10 cellular contexts compared by ENCODE assay signal in the genomic region with DNA sequence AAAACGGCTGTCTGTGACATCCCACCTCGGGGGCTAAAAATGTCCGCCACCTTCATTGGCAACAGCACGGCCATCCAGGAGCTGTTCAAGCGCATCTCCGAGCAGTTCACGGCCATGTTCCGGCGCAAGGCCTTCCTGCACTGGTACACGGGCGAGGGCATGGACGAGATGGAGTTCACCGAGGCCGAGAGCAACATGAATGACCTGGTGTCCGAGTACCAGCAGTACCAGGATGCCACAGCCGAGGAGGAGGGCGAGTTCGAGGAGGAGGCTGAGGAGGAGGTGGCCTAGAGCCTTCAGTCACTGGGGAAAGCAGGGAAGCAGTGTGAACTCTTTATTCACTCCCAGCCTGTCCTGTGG. TPM values are rescaled to one million over a fixed set of nuclear protein-coding genes. Genes with fewer than 3 reads are reported as not detected.
DNase-seq lines count a peak whose midpoint lies in the region; ATAC-seq, FAIRE-seq and TF ChIP-seq lines count a peak whose summit lies in the region.
"Not testable (repeated sequence)": the region's sequence is repeated elsewhere in the genome, so short reads cannot be mapped to it uniquely, and the experiment has no call there.
"Had no signal": no experiment of that assay in that cellular context is flagged by ENCODE, and none has a peak within 500 bp of the region (broad histone marks: within the 10 kb centered on the region; RNA-seq: fewer than 3 reads in every experiment).

No MANE protein-coding gene starts in this region.

- H3K27ac ChIP-seq in BLaER1 treated with 17β-estradiol and CSF1 and Interleukin-3, amounts not matched to agents 10 nM and 100 nM; IMR-90 (ENCODE audit: insufficient read depth, low read length); K562 (ENCODE audit: extremely low read depth, low read depth, low read length); hepatocyte: not testable (repeated sequence)

- peaks cover 53% of the 10 kb centered on the region for H3K79me2 ChIP-seq in K562 (ENCODE audit: control insufficient read depth, insufficient read depth, low read length)
- H3K79me2 ChIP-seq in hepatocyte = peaks cover 45% of the 10 kb centered on the region

- H3K36me3 Mint-ChIP-seq in activated CD4-positive, alpha-beta T cell treated with anti-CD3 and anti-CD28 coated beads, Interleukin-2, amount 10 ng/mL, durations not matched to agents 7 days and 5 days (ENCODE audit: low read depth) = peaks cover 24% of the 10 kb centered on the region

- 85% methylated on average over 3 of the region's 18 CpGs; no CpG with 5 or more reads in 1 of the 2 experiments for WGBS in IMR-90 (ENCODE audit: extremely low coverage in 2 of 2, insufficient read length in 1 of 2), 2 experiments
- 89% methylated on average over 9 of the region's 18 CpGs for WGBS in K562 (ENCODE audit: insufficient coverage, low coverage, missing lambda C conversion rate)
- WGBS in hepatocyte (ENCODE audit: low lambda C conversion rate, missing lambda C conversion rate) = 96% methylated on average over 18 of the region's 18 CpGs

- peak overlapping the region; percentile 64; the same call in 1 of the 2 replicates for H3K23ac ChIP-seq in IMR-90 (ENCODE audit: low read depth, low read length)

- not testable (repeated sequence) for BruUV-seq in IMR-90 (replicated peaks; lab: Mats Ljungman, UMichigan)
- BruUV-seq in K562 (replicated peaks; lab: Mats Ljungman, UMichigan) = TSS peak; percentile 71

- not testable (repeated sequence) for H3K4ac ChIP-seq in IMR-90 (ENCODE audit: low read depth, low read length)

- CTCF ChIA-PET in IMR-90 (lab: Yijun Ruan, JAX); K562 (lab: Yijun Ruan, JAX; ENCODE audit: low intra/inter-chr PET ratio): not testable (repeated sequence)
- CTCF ChIA-PET in activated CD4-positive, alpha-beta T cell treated with anti-CD3 and anti-CD28 coated beads, Interleukin-2, amount 10 ng/mL, durations not matched to agents 7 days and 5 days (lab: Charles Lee) = interaction anchor here (1.0 to 4.6 kb wide), 3 partner anchors 11 to 48 kb away, joined by 3 to 19 read pairs (median 5); partner anchors contain the start of gene NELFB

- H2AFZ ChIP-seq in IMR-90 (replicated peaks; ENCODE audit: low read length, poor library complexity); K562 (ENCODE audit: low read depth, low read length); hepatocyte: not testable (repeated sequence)

- H3K9me2 ChIP-seq in hepatocyte (replicated peaks; ENCODE audit: insufficient read depth) = not testable (repeated sequence)

- dilution Hi-C loops in IMR-90 (cut with HindIII; ENCODE audit: low sequenced_read_pairs, unreplicated experiment) = not testable (repeated sequence)

- H2AK9ac ChIP-seq in IMR-90 (replicated peaks; ENCODE audit: low read depth, low read length, poor library complexity) = peak overlapping the region; percentile 81

- H3K9me3 ChIP-seq in BLaER1 treated with 17β-estradiol and CSF1 and Interleukin-3, amounts not matched to agents 10 nM and 100 nM (replicated peaks in 1 of 11); IMR-90 (ENCODE audit: control insufficient read depth, insufficient read depth, low read length); K562 (replicated peaks; ENCODE audit: control insufficient read depth, insufficient read depth, low read depth, low read length); hepatocyte (ENCODE audit: low read depth); skeletal muscle satellite cell (replicated peaks; ENCODE audit: low read length): not testable (repeated sequence)

- not testable (repeated sequence) for H4K91ac ChIP-seq in IMR-90 (ENCODE audit: insufficient read depth, low read depth, low read length)

- FAIRE-seq in K562 (lab: Jason Lieb, UNC) = peak; percentile 29

- not testable (repeated sequence) for TF ChIP-seq RAD21 in IMR-90 (IDR thresholded peaks at IDR 0.05; ENCODE audit: low read length); K562 (CRISPR knock-in tag; conservative IDR thresholded peaks at IDR 0.05 in 1 of 2, IDR thresholded peaks at IDR 0.05 in 1 of 2)

- H4K5ac ChIP-seq in IMR-90 (ENCODE audit: low read depth, low read length) = not testable (repeated sequence)

- not testable (repeated sequence) for H2BK20ac ChIP-seq in IMR-90 (ENCODE audit: low read depth, low read length)

- in situ Hi-C loops in IMR-90 (cut with MboI; ENCODE audit: low sequenced_read_pairs) = not testable (repeated sequence)
- in situ Hi-C loops in K562 (cut with MboI) = loop anchor here (25.0 kb wide), 1 partner anchor 456 kb away; the partner anchor contains the start of genes CCDC183 and TMEM141

- peaks cover 8 to 37% of the 10 kb centered on the region in 2 experiments; a peak in 3 of 4 replicates for H3K79me1 ChIP-seq in IMR-90 (ENCODE audit: low read depth in 1 of 2, low read length in 2 of 2)

- not testable (repeated sequence) for H2BK15ac ChIP-seq in IMR-90 (ENCODE audit: low read depth, low read length)

- H4K8ac ChIP-seq in IMR-90 (ENCODE audit: low read depth in 2 of 2, low read length in 2 of 2) = not testable (repeated sequence)

- not testable (repeated sequence) for H3K27me3 Mint-ChIP-seq in activated CD4-positive, alpha-beta T cell treated with anti-CD3 and anti-CD28 coated beads, Interleukin-2, amount 10 ng/mL, durations not matched to agents 7 days and 5 days

- not testable (repeated sequence) for H2BK5ac ChIP-seq in IMR-90 (ENCODE audit: low read depth, low read length, poor library complexity, severe bottlenecking)

- DNase-seq in IMR-90; activated CD4-positive, alpha-beta T cell treated with anti-CD3 and anti-CD28 coated beads, Interleukin-2, amount 10 ng/mL, durations not matched to agents 7 days and 5 days; K562 (ENCODE audit: extremely low read depth in 1 of 4, low spot score in 3 of 4); hepatocyte (ENCODE audit: low spot score): not testable (repeated sequence)

- not testable (repeated sequence) for H3K9me1 ChIP-seq in IMR-90 (ENCODE audit: insufficient read depth, low read length); K562 (ENCODE audit: control insufficient read depth, insufficient read depth, low read length)

- not testable (repeated sequence) for TF ChIP-seq CTCF in IMR-90 (conservative IDR thresholded peaks at IDR 0.05; ENCODE audit: low read depth, low read length); K562 (IDR thresholded peaks at IDR 0.05 in 2 of 3, conservative IDR thresholded peaks at IDR 0.05 in 1 of 3; ENCODE audit: insufficient read depth in 2 of 3, low read depth in 1 of 3, low read length in 3 of 3); hepatocyte (IDR thresholded peaks at IDR 0.05; ENCODE audit: poor library complexity)

- TF ChIP-seq POLR2A in IMR-90 (IDR thresholded peaks at IDR 0.05; ENCODE audit: low read depth, low read length); K562 (conservative IDR thresholded peaks at IDR 0.05): not testable (repeated sequence)

- H3K4me1 Mint-ChIP-seq in activated CD4-positive, alpha-beta T cell treated with anti-CD3 and anti-CD28 coated beads, Interleukin-2, amount 10 ng/mL, durations not matched to agents 7 days and 5 days = peaks cover 31% of the 10 kb centered on the region

- H3K56ac ChIP-seq in IMR-90 (ENCODE audit: extremely low read depth, insufficient read depth, low read length) = not testable (repeated sequence)

- H3K27ac Mint-ChIP-seq in activated CD4-positive, alpha-beta T cell treated with anti-CD3 and anti-CD28 coated beads, Interleukin-2, amount 10 ng/mL, durations not matched to agents 7 days and 5 days = not testable (repeated sequence)

- H2BK120ac ChIP-seq in IMR-90 (ENCODE audit: low read depth, low read length) = not testable (repeated sequence)

- not testable (repeated sequence) for H3K14ac ChIP-seq in IMR-90 (replicated peaks; ENCODE audit: low read depth, low read length)

- H3K27me3 ChIP-seq in BLaER1 treated with 17β-estradiol and CSF1 and Interleukin-3, amounts not matched to agents 10 nM and 100 nM; IMR-90 (ENCODE audit: control insufficient read depth, insufficient read depth, low read length); K562 (ENCODE audit: control insufficient read depth in 2 of 2, insufficient read depth in 2 of 2, low read length in 2 of 2); hepatocyte; skeletal muscle satellite cell (ENCODE audit: control insufficient read depth, insufficient read depth, low read length): not testable (repeated sequence)

- H3K4me3 Mint-ChIP-seq in activated CD4-positive, alpha-beta T cell treated with anti-CD3 and anti-CD28 coated beads, Interleukin-2, amount 10 ng/mL, durations not matched to agents 7 days and 5 days = peak overlapping the region; percentile 87

- not testable (repeated sequence) for ATAC-seq in IMR-90 (ENCODE audit: low read depth); K562

- peaks cover 30 to 66% (median 54%) of the 10 kb centered on the region in 11 experiments for H4K20me1 ChIP-seq in BLaER1 treated with 17β-estradiol and CSF1 and Interleukin-3, amounts not matched to agents 10 nM and 100 nM
- H4K20me1 ChIP-seq in IMR-90 (ENCODE audit: insufficient read depth, low read length) = peaks cover 35% of the 10 kb centered on the region
- peaks cover 30% of the 10 kb centered on the region for H4K20me1 ChIP-seq in K562 (replicated peaks; ENCODE audit: control insufficient read depth, insufficient read depth, low read length)
- peaks cover 24% of the 10 kb centered on the region for H4K20me1 ChIP-seq in hepatocyte (ENCODE audit: insufficient read depth, poor library complexity, severe bottlenecking)

- peaks cover 23 to 30% (median 27%) of the 10 kb centered on the region in 11 experiments for H3K36me3 ChIP-seq in BLaER1 treated with 17β-estradiol and CSF1 and Interleukin-3, amounts not matched to agents 10 nM and 100 nM
- H3K36me3 ChIP-seq in IMR-90 (ENCODE audit: control insufficient read depth, insufficient read depth, low read length) (peaks cover 19% of the 10 kb centered on the region), K562 (ENCODE audit: control insufficient read depth, insufficient read depth, low read length) (peaks cover 30% of the 10 kb centered on the region), skeletal muscle satellite cell (ENCODE audit: insufficient read depth, low read length) (peaks cover 26% of the 10 kb centered on the region)
- not testable (repeated sequence) for H3K36me3 ChIP-seq in hepatocyte (replicated peaks; ENCODE audit: insufficient read depth, low read depth)

- intact Hi-C loops in IMR-90 (cut with micrococcal nuclease) = not testable (repeated sequence)
- intact Hi-C loops in K562 (cut with micrococcal nuclease) = loop anchor here (5.0 to 10.0 kb wide), 2 partner anchors 59 to 458 kb away; partner anchors contain the start of gene NRARP

- H3K4me3 ChIP-seq in BLaER1 treated with 17β-estradiol and CSF1 and Interleukin-3, amounts not matched to agents 10 nM and 100 nM = peak overlapping the region in 8 of 10 experiments; percentile 83 to 99 (median 98); a peak in 15 of 20 replicates
- not testable (repeated sequence) for H3K4me3 ChIP-seq in IMR-90 (ENCODE audit: insufficient read depth, low read depth, low read length); K562; hepatocyte
- H3K4me3 ChIP-seq in skeletal muscle satellite cell (ENCODE audit: low read length) = peak overlapping the region; percentile 96

- not testable (repeated sequence) for H3K9me3 Mint-ChIP-seq in activated CD4-positive, alpha-beta T cell treated with anti-CD3 and anti-CD28 coated beads, Interleukin-2, amount 10 ng/mL, durations not matched to agents 7 days and 5 days

- not testable (repeated sequence) for H3K18ac ChIP-seq in IMR-90 (ENCODE audit: low read depth, low read length)

- peaks cover 44 to 81% (median 67%) of the 10 kb centered on the region in 10 experiments for H3K4me1 ChIP-seq in BLaER1 treated with 17β-estradiol and CSF1 and Interleukin-3, amounts not matched to agents 10 nM and 100 nM
- not testable (repeated sequence) for H3K4me1 ChIP-seq in IMR-90 (ENCODE audit: control insufficient read depth, insufficient read depth, low read length)
- H3K4me1 ChIP-seq in K562 (replicated peaks in 1 of 2; ENCODE audit: control insufficient read depth in 2 of 2, insufficient read depth in 2 of 2, low read length in 2 of 2) (peaks cover 24 to 85% of the 10 kb centered on the region in 2 experiments; a peak in 4 of 5 replicates), hepatocyte (ENCODE audit: insufficient read depth) (peaks cover 20% of the 10 kb centered on the region), skeletal muscle satellite cell (ENCODE audit: control insufficient read depth, insufficient read depth, low read length) (peaks cover 25% of the 10 kb centered on the region)

- H3K9ac ChIP-seq in BLaER1 treated with 17β-estradiol and CSF1 and Interleukin-3, amounts not matched to agents 10 nM and 100 nM = peak overlapping the region; percentile 60 to 97 (median 94); a peak in 18 of 22 replicates
- H3K9ac ChIP-seq in IMR-90 (ENCODE audit: low read depth, low read length); skeletal muscle satellite cell (ENCODE audit: low read depth, low read length): not testable (repeated sequence)
- peak overlapping the region in 1 of 2 experiments; percentile 100; a peak in 2 of 4 replicates for H3K9ac ChIP-seq in K562 (ENCODE audit: insufficient read depth in 1 of 2, low read depth in 2 of 2, low read length in 2 of 2)

- H3K4me2 ChIP-seq in BLaER1 treated with 17β-estradiol and CSF1 and Interleukin-3, amounts not matched to agents 10 nM and 100 nM = peak overlapping the region; percentile 78 to 100 (median 97)
- H3K4me2 ChIP-seq in IMR-90 (ENCODE audit: low read depth, low read length) = not testable (repeated sequence)
- H3K4me2 ChIP-seq in K562 (ENCODE audit: insufficient read depth, low read length) = peak overlapping the region; percentile 47
- H3K4me2 ChIP-seq in hepatocyte = peak overlapping the region; percentile 94
- H3K4me2 ChIP-seq in skeletal muscle satellite cell (ENCODE audit: low read length) = peak overlapping the region; percentile 100

- POLR2A ChIA-PET in IMR-90 (lab: Charles Lee; ENCODE audit: unreplicated experiment) = not testable (repeated sequence)
- POLR2A ChIA-PET in activated CD4-positive, alpha-beta T cell treated with anti-CD3 and anti-CD28 coated beads, Interleukin-2, amount 10 ng/mL, durations not matched to agents 7 days and 5 days (lab: Charles Lee) = interaction anchor here (0.6 kb wide), 1 partner anchor 21 kb away, joined by 3 read pairs; no protein-coding TSS in a partner anchor
- POLR2A ChIA-PET in K562 (lab: Yijun Ruan, JAX) = interaction anchor here (0.6 to 6.5 kb wide), 19 partner anchors 11 to 869 kb away, joined by 3 to 221 read pairs (median 4); partner anchors contain the start of genes ANAPC2, CARD9, EXD3 and NELFB

- not testable (repeated sequence) for TF ChIP-seq EP300 in K562 (IDR thresholded peaks at IDR 0.05; ENCODE audit: low read length)

- not testable (repeated sequence) for H2AK5ac ChIP-seq in IMR-90 (ENCODE audit: low read depth, low read length)

RNA-seq across cellular contexts. Expression of gene TUBB4B, which starts 2.2 kb away (rescaled TPM):
- total RNA-seq in IMR-90 (2012; rRNA removed) (236 and 237 TPM in 2 replicates), K562 (2014; rRNA removed) (264 and 325 TPM in 2 replicates), K562 (2014; rRNA removed; fragmentation: Illumina TruSeq; extraction: Trizol) (86.3 and 117 TPM in 2 replicates), K562 (2015; rRNA removed; fragmentation: Illumina TruSeq; extraction: Trizol) (287 and 291 TPM in 2 replicates), K562 (2021) (425 and 437 TPM in 2 replicates), hepatocyte (309 and 313 TPM in 2 replicates)
- polyA plus RNA-seq in IMR-90 (2012; rRNA removed) (529 and 613 TPM in 2 replicates), K562 (2011; rRNA removed) (268 and 271 TPM in 2 replicates), K562 (2014; fragmentation: Illumina TruSeq; extraction: Trizol) (393 and 490 TPM in 2 replicates), K562 (2014; fragmentation: Nextera tagmentation; extraction: Ambion mirVana) (10 to 100 TPM; 24.1 to 51.3 TPM), K562 (2014; rRNA removed) (426 and 443 TPM in 2 replicates), hepatocyte (388 and 446 TPM in 2 replicates)
- polyA plus RNA-seq in IMR-90 (2012; cell fraction: cytosol; rRNA removed) = 396 and 719 TPM in 2 replicates
- polyA plus RNA-seq in IMR-90 (2012; cell fraction: nucleus; rRNA removed; ENCODE audit: low replicate concordance) = 295 and 529 TPM in 2 replicates
- 100 to 1,000 TPM; 355 to 382 TPM for total RNA-seq in activated CD4-positive, alpha-beta T cell treated with anti-CD3 and anti-CD28 coated beads, Interleukin-2, amount 10 ng/mL, durations not matched to agents 7 days and 5 days
- total RNA-seq in K562 (2011; cell fraction: chromatin; rRNA removed; ENCODE audit: low replicate concordance) = 122 and 317 TPM in 2 replicates
- 269 and 300 TPM in 2 replicates for total RNA-seq in K562 (2011; cell fraction: nucleolus; rRNA removed)
- 142 and 195 TPM in 2 replicates for total RNA-seq in K562 (2011; cell fraction: nucleoplasm; rRNA removed)
- 337 and 660 TPM in 2 replicates for polyA plus RNA-seq in K562 (2011; cell fraction: cytosol; rRNA removed)
- polyA plus RNA-seq in K562 (2011; cell fraction: nucleus; rRNA removed) = 333 and 371 TPM in 2 replicates
- polyA plus RNA-seq in K562 (2012) = 429 and 432 TPM in 2 replicates
- 130 and 204 TPM in 2 replicates for polyA minus RNA-seq in K562 (2011; rRNA and poly(A)+ RNA removed)
- 222 and 247 TPM in 2 replicates for polyA minus RNA-seq in K562 (2011; cell fraction: cytosol; rRNA and poly(A)+ RNA removed)
- polyA minus RNA-seq in K562 (2011; cell fraction: nucleus; rRNA and poly(A)+ RNA removed) = 108 and 161 TPM in 2 replicates
- total RNA-seq in skeletal muscle satellite cell (2012; rRNA removed) = 261 and 457 TPM in 2 replicates

RNA-seq across cellular contexts. Expression of gene STPG3, which starts 7.8 kb away (rescaled TPM):
- total RNA-seq in IMR-90 (2012; rRNA removed) = not detected in 2 replicates
- not detected in 2 replicates for polyA plus RNA-seq in IMR-90 (2012; rRNA removed)
- polyA plus RNA-seq in IMR-90 (2012; cell fraction: cytosol; rRNA removed) = not detected in 2 replicates
- polyA plus RNA-seq in IMR-90 (2012; cell fraction: nucleus; rRNA removed; ENCODE audit: low replicate concordance) = 0.09 TPM in 1 of 2 replicates, not detected in the other
- total RNA-seq in activated CD4-positive, alpha-beta T cell treated with anti-CD3 and anti-CD28 coated beads, Interleukin-2, amount 10 ng/mL, durations not matched to agents 7 days and 5 days = not detected
- total RNA-seq in K562 (2011; cell fraction: chromatin; rRNA removed; ENCODE audit: low replicate concordance) = not detected in 2 replicates
- not detected in 2 replicates for total RNA-seq in K562 (2011; cell fraction: nucleolus; rRNA removed)
- total RNA-seq in K562 (2011; cell fraction: nucleoplasm; rRNA removed) = not detected in 2 replicates
- total RNA-seq in K562 (2014; rRNA removed) = not detected in 2 replicates
- not detected in 2 replicates for total RNA-seq in K562 (2014; rRNA removed; fragmentation: Illumina TruSeq; extraction: Trizol)
- not detected in 2 replicates for total RNA-seq in K562 (2015; rRNA removed; fragmentation: Illumina TruSeq; extraction: Trizol)
- total RNA-seq in K562 (2021) = not detected in 2 replicates
- not detected in 2 replicates for polyA plus RNA-seq in K562 (2011; rRNA removed)
- polyA plus RNA-seq in K562 (2011; cell fraction: cytosol; rRNA removed) = not detected in 2 replicates
- polyA plus RNA-seq in K562 (2011; cell fraction: nucleus; rRNA removed) = not detected in 2 replicates
- polyA plus RNA-seq in K562 (2012) = 1.4 TPM in 2 replicates
- polyA plus RNA-seq in K562 (2014; fragmentation: Illumina TruSeq; extraction: Trizol) = not detected in 2 replicates
- polyA plus RNA-seq in K562 (2014; fragmentation: Nextera tagmentation; extraction: Ambion mirVana) = not detected
- not detected in 2 replicates for polyA plus RNA-seq in K562 (2014; rRNA removed)
- polyA minus RNA-seq in K562 (2011; rRNA and poly(A)+ RNA removed) = not detected in 2 replicates
- polyA minus RNA-seq in K562 (2011; cell fraction: cytosol; rRNA and poly(A)+ RNA removed) = not detected in 2 replicates
- 0.44 TPM in 1 of 2 replicates, not detected in the other for polyA minus RNA-seq in K562 (2011; cell fraction: nucleus; rRNA and poly(A)+ RNA removed)
- total RNA-seq in hepatocyte = not detected in 2 replicates
- polyA plus RNA-seq in hepatocyte = 1.5 and 2.5 TPM in 2 replicates
- total RNA-seq in skeletal muscle satellite cell (2012; rRNA removed) = not detected in 2 replicates
- total RNA-seq: cardiac septum; liver; naive thymus-derived CD8-positive, alpha-beta T cell; tibial nerve had no signal
- polyA plus RNA-seq: liver; naive thymus-derived CD8-positive, alpha-beta T cell had no signal

RNA-seq across cellular contexts. Expression of gene NELFB, which starts 11.9 kb away (rescaled TPM):
- total RNA-seq in IMR-90 (2012; rRNA removed) (36.7 and 36.9 TPM in 2 replicates), K562 (2014; rRNA removed) (50.0 and 57.8 TPM in 2 replicates), K562 (2014; rRNA removed; fragmentation: Illumina TruSeq; extraction: Trizol) (13.8 and 17.6 TPM in 2 replicates), K562 (2015; rRNA removed; fragmentation: Illumina TruSeq; extraction: Trizol) (29.7 and 30.5 TPM in 2 replicates), K562 (2021) (81.2 and 84.0 TPM in 2 replicates), hepatocyte (36.4 and 41.4 TPM in 2 replicates)
- polyA plus RNA-seq in IMR-90 (2012; rRNA removed) (65.1 and 66.0 TPM in 2 replicates), K562 (2011; rRNA removed) (38.3 and 49.6 TPM in 2 replicates), K562 (2014; fragmentation: Illumina TruSeq; extraction: Trizol) (28.4 and 52.9 TPM in 2 replicates), K562 (2014; fragmentation: Nextera tagmentation; extraction: Ambion mirVana) (under 1 TPM; 0.24 to 0.49 TPM), K562 (2014; rRNA removed) (56.2 and 57.1 TPM in 2 replicates), hepatocyte (61.1 and 63.5 TPM in 2 replicates)
- 38.5 and 59.2 TPM in 2 replicates for polyA plus RNA-seq in IMR-90 (2012; cell fraction: cytosol; rRNA removed)
- 43.4 and 76.9 TPM in 2 replicates for polyA plus RNA-seq in IMR-90 (2012; cell fraction: nucleus; rRNA removed; ENCODE audit: low replicate concordance)
- total RNA-seq in activated CD4-positive, alpha-beta T cell treated with anti-CD3 and anti-CD28 coated beads, Interleukin-2, amount 10 ng/mL, durations not matched to agents 7 days and 5 days = 10 to 100 TPM; 54.1 to 66.6 TPM
- 20.6 and 61.7 TPM in 2 replicates for total RNA-seq in K562 (2011; cell fraction: chromatin; rRNA removed; ENCODE audit: low replicate concordance)
- 48.5 and 57.8 TPM in 2 replicates for total RNA-seq in K562 (2011; cell fraction: nucleolus; rRNA removed)
- total RNA-seq in K562 (2011; cell fraction: nucleoplasm; rRNA removed) = 24.1 and 26.4 TPM in 2 replicates
- polyA plus RNA-seq in K562 (2011; cell fraction: cytosol; rRNA removed) = 51.9 and 81.6 TPM in 2 replicates
- 55.4 and 66.0 TPM in 2 replicates for polyA plus RNA-seq in K562 (2011; cell fraction: nucleus; rRNA removed)
- polyA plus RNA-seq in K562 (2012) = 61.8 and 81.8 TPM in 2 replicates
- 22.0 and 33.8 TPM in 2 replicates for polyA minus RNA-seq in K562 (2011; rRNA and poly(A)+ RNA removed)
- 41.6 and 47.4 TPM in 2 replicates for polyA minus RNA-seq in K562 (2011; cell fraction: cytosol; rRNA and poly(A)+ RNA removed)
- polyA minus RNA-seq in K562 (2011; cell fraction: nucleus; rRNA and poly(A)+ RNA removed) = 11.4 and 18.9 TPM in 2 replicates
- 49.2 and 55.5 TPM in 2 replicates for total RNA-seq in skeletal muscle satellite cell (2012; rRNA removed)

RNA-seq across cellular contexts. Expression of gene SLC34A3, which starts 12.5 kb away (rescaled TPM):
- not detected in 2 replicates for total RNA-seq in IMR-90 (2012; rRNA removed)
- not detected in 2 replicates for polyA plus RNA-seq in IMR-90 (2012; rRNA removed)
- not detected in 2 replicates for polyA plus RNA-seq in IMR-90 (2012; cell fraction: cytosol; rRNA removed)
- polyA plus RNA-seq in IMR-90 (2012; cell fraction: nucleus; rRNA removed; ENCODE audit: low replicate concordance) = 0.09 TPM in 1 of 2 replicates, not detected in the other
- not detected for total RNA-seq in activated CD4-positive, alpha-beta T cell treated with anti-CD3 and anti-CD28 coated beads, Interleukin-2, amount 10 ng/mL, durations not matched to agents 7 days and 5 days
- not detected in 2 replicates for total RNA-seq in K562 (2011; cell fraction: chromatin; rRNA removed; ENCODE audit: low replicate concordance)
- total RNA-seq in K562 (2011; cell fraction: nucleolus; rRNA removed) = not detected in 2 replicates
- total RNA-seq in K562 (2011; cell fraction: nucleoplasm; rRNA removed) = not detected in 2 replicates
- not detected in 2 replicates for total RNA-seq in K562 (2014; rRNA removed)
- not detected in 2 replicates for total RNA-seq in K562 (2014; rRNA removed; fragmentation: Illumina TruSeq; extraction: Trizol)
- total RNA-seq in K562 (2015; rRNA removed; fragmentation: Illumina TruSeq; extraction: Trizol) = not detected in 2 replicates
- not detected in 2 replicates for total RNA-seq in K562 (2021)
- not detected in 2 replicates for polyA plus RNA-seq in K562 (2011; rRNA removed)
- polyA plus RNA-seq in K562 (2011; cell fraction: cytosol; rRNA removed) = 0.03 TPM in 1 of 2 replicates, not detected in the other
- not detected in 2 replicates for polyA plus RNA-seq in K562 (2011; cell fraction: nucleus; rRNA removed)
- 0.09 and 0.21 TPM in 2 replicates for polyA plus RNA-seq in K562 (2012)
- polyA plus RNA-seq in K562 (2014; fragmentation: Illumina TruSeq; extraction: Trizol) = not detected in 2 replicates
- not detected for polyA plus RNA-seq in K562 (2014; fragmentation: Nextera tagmentation; extraction: Ambion mirVana)
- polyA plus RNA-seq in K562 (2014; rRNA removed) = not detected in 2 replicates
- polyA minus RNA-seq in K562 (2011; rRNA and poly(A)+ RNA removed) = not detected in 2 replicates
- polyA minus RNA-seq in K562 (2011; cell fraction: cytosol; rRNA and poly(A)+ RNA removed) = not detected in 2 replicates
- not detected in 2 replicates for polyA minus RNA-seq in K562 (2011; cell fraction: nucleus; rRNA and poly(A)+ RNA removed)
- total RNA-seq in hepatocyte = 1.8 and 2.7 TPM in 2 replicates
- 2.1 and 4.7 TPM in 2 replicates for polyA plus RNA-seq in hepatocyte
- total RNA-seq in skeletal muscle satellite cell (2012; rRNA removed) = not detected in 2 replicates
- total RNA-seq: cardiac septum; liver; naive thymus-derived CD8-positive, alpha-beta T cell; tibial nerve had no signal
- polyA plus RNA-seq: liver; naive thymus-derived CD8-positive, alpha-beta T cell had no signal

RNA-seq across cellular contexts. Expression of gene RNF224, which starts 15.9 kb away (rescaled TPM):
- total RNA-seq in IMR-90 (2012; rRNA removed) = not detected in 2 replicates
- polyA plus RNA-seq in IMR-90 (2012; rRNA removed) = not detected in 2 replicates
- polyA plus RNA-seq in IMR-90 (2012; cell fraction: cytosol; rRNA removed) = not detected in 2 replicates
- polyA plus RNA-seq in IMR-90 (2012; cell fraction: nucleus; rRNA removed; ENCODE audit: low replicate concordance) = 0.12 TPM in 1 of 2 replicates, not detected in the other
- total RNA-seq in activated CD4-positive, alpha-beta T cell treated with anti-CD3 and anti-CD28 coated beads, Interleukin-2, amount 10 ng/mL, durations not matched to agents 7 days and 5 days = under 1 TPM in 1 of 2 experiments, not detected in 1; 0.10 TPM
- 0.25 TPM in 1 of 2 replicates, not detected in the other for total RNA-seq in K562 (2011; cell fraction: chromatin; rRNA removed; ENCODE audit: low replicate concordance)
- total RNA-seq in K562 (2011; cell fraction: nucleolus; rRNA removed) = 0.17 and 0.26 TPM in 2 replicates
- total RNA-seq in K562 (2011; cell fraction: nucleoplasm; rRNA removed) = not detected in 2 replicates
- total RNA-seq in K562 (2014; rRNA removed) = 0.16 TPM in 1 of 2 replicates, not detected in the other
- not detected in 2 replicates for total RNA-seq in K562 (2014; rRNA removed; fragmentation: Illumina TruSeq; extraction: Trizol)
- not detected in 2 replicates for total RNA-seq in K562 (2015; rRNA removed; fragmentation: Illumina TruSeq; extraction: Trizol)
- total RNA-seq in K562 (2021) = not detected in 2 replicates
- 0.04 TPM in 1 of 2 replicates, not detected in the other for polyA plus RNA-seq in K562 (2011; rRNA removed)
- polyA plus RNA-seq in K562 (2011; cell fraction: cytosol; rRNA removed) = 0.18 TPM in 1 of 2 replicates, not detected in the other
- polyA plus RNA-seq in K562 (2011; cell fraction: nucleus; rRNA removed) = 0.10 and 0.16 TPM in 2 replicates
- polyA plus RNA-seq in K562 (2012) = 0.25 and 0.58 TPM in 2 replicates
- polyA plus RNA-seq in K562 (2014; fragmentation: Illumina TruSeq; extraction: Trizol) = not detected in 2 replicates
- polyA plus RNA-seq in K562 (2014; fragmentation: Nextera tagmentation; extraction: Ambion mirVana) = not detected
- polyA plus RNA-seq in K562 (2014; rRNA removed) = not detected in 2 replicates
- not detected in 2 replicates for polyA minus RNA-seq in K562 (2011; rRNA and poly(A)+ RNA removed)
- polyA minus RNA-seq in K562 (2011; cell fraction: cytosol; rRNA and poly(A)+ RNA removed) = not detected in 2 replicates
- polyA minus RNA-seq in K562 (2011; cell fraction: nucleus; rRNA and poly(A)+ RNA removed) = not detected in 2 replicates
- 0.68 and 1.4 TPM in 2 replicates for total RNA-seq in hepatocyte
- 0.88 and 1.1 TPM in 2 replicates for polyA plus RNA-seq in hepatocyte
- not detected in 2 replicates for total RNA-seq in skeletal muscle satellite cell (2012; rRNA removed)
- total RNA-seq: cardiac septum, liver, tibial nerve had no signal
- polyA plus RNA-seq: liver; naive thymus-derived CD8-positive, alpha-beta T cell had no signal
